21 cellular contexts compared by ENCODE assay signal in the genomic region with DNA sequence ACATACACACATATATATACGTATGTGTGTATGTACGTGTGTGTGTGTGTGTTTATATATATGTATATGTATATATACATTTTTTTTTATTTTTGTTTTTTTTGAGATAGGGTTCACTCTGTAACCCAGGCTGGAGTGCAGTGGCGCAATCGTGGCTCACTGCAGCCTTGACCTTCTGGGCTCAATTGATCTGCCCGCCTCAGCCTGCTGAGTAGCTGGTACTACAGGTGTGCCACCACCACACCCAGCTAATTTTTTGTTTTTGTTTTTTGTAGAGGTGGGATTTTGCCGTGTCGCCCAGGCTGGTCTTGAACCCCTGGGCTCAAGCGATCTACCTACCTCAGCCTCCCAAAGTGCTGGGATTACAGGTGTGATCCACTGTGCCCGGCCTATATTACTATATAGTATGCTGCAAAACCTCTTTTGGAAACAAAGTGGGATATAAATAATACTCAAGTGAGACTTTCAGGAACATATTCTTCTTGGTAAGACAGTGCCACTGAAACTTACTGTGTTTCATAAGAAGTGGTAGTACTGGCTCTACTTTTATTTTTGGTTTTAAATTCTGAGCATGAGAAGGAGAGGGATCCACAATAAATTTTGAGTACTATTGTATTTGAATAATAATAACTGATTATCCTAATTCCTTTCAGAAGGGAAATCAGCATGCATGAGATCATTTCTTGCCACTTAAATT. TPM values are rescaled to one million over a fixed set of nuclear protein-coding genes. Genes with fewer than 3 reads are reported as not detected.
DNase-seq lines count a peak whose midpoint lies in the region; ATAC-seq, FAIRE-seq and TF ChIP-seq lines count a peak whose summit lies in the region.
"Had no signal": no experiment of that assay in that cellular context is flagged by ENCODE, and none has a peak within 500 bp of the region (broad histone marks: within the 10 kb centered on the region; RNA-seq: fewer than 3 reads in every experiment).

No MANE protein-coding gene starts in this region.

- TF ChIP-seq CTCF in right lobe of liver (IDR thresholded peaks at IDR 0.05) = no peak

- no peaks in the 10 kb centered on the region for H3K27me3 Mint-ChIP-seq in CD4-positive, CD25-positive, alpha-beta regulatory T cell
- H3K27me3 Mint-ChIP-seq in activated CD8-positive, alpha-beta T cell treated with anti-CD3 and anti-CD28 coated beads, Interleukin-2, amount 10 ng/mL, durations not matched to agents 7 days and 5 days (ENCODE audit: low read depth) = no peaks in the 10 kb centered on the region

- no peaks in the 10 kb centered on the region for H3K9me3 ChIP-seq in CD4-positive, CD25-positive, alpha-beta regulatory T cell (ENCODE audit: control insufficient read depth in 2 of 2, low read length in 2 of 2)
- H3K9me3 ChIP-seq in right lobe of liver = no peaks in the 10 kb centered on the region
- H3K9me3 ChIP-seq in right cardiac atrium (ENCODE audit: control insufficient read depth, low read length) = no peaks in the 10 kb centered on the region
- H3K9me3 ChIP-seq: body of pancreas, Caco-2, gastrocnemius medialis, SK-N-SH, tibial nerve had no signal

- peak overlapping the region in 2 of 3 donors; percentile 45 to 49 for H3K27ac Mint-ChIP-seq in CD4-positive, CD25-positive, alpha-beta regulatory T cell
- peak overlapping the region; percentile 45 for H3K27ac Mint-ChIP-seq in activated CD8-positive, alpha-beta T cell treated with anti-CD3 and anti-CD28 coated beads, Interleukin-2, amount 10 ng/mL, durations not matched to agents 7 days and 5 days
- H3K27ac Mint-ChIP-seq: T-helper 2 cell treated with Interferon-gamma antibody and Interleukin-4, amounts not matched to agents 5 μg/mL and 100 μg/mL, for 36 hours had no signal

- POLR2A ChIA-PET in activated CD8-positive, alpha-beta T cell treated with anti-CD3 and anti-CD28 coated beads, Interleukin-2, amount 10 ng/mL, durations not matched to agents 7 days and 5 days (lab: Charles Lee) = no interaction called here

- DNase-seq in CD4-positive, CD25-positive, alpha-beta regulatory T cell = no peak
- DNase-seq in GM19239 (ENCODE audit: insufficient read length, low spot score) (no peak), right lobe of liver (peak; percentile 54 to 76 (median 71)), NCI-H2081 treated with DMSO at 0.1 percent for 48 hours (lab: John Stamatoyannopoulos, UW) (no peak), Kasumi-1 (lab: John Stamatoyannopoulos, UW) (no peak), right cardiac atrium (no peak)
- DNase-seq in activated CD8-positive, alpha-beta T cell treated with anti-CD3 and anti-CD28 coated beads, Interleukin-2, amount 10 ng/mL, durations not matched to agents 7 days and 5 days = no peak
- DNase-seq: activated CD4-positive, alpha-beta T cell treated with anti-CD3 and anti-CD28 coated beads for 4 hours; activated effector memory CD4-positive, alpha-beta T cell treated with Interleukin-2 at 50 U/mL for 16 hours; body of pancreas; Caco-2; gastrocnemius medialis; NCI-H1694 treated with DMSO at 0.1 percent for 48 hours; NCI-H2171; NCI-H524; NK-92 treated with Interleukin-12 subunit alpha and Interleukin-12 subunit beta, amount 100 ng/mL, for 24 hours; nucleus accumbens; PC-3; SK-N-SH had no signal

- no peak for TF ChIP-seq POLR2A in right lobe of liver (IDR thresholded peaks at IDR 0.05)

- 45% methylated on average over 9 of the region's 9 CpGs for WGBS in right lobe of liver (ENCODE audit: insufficient coverage, low coverage, low lambda C conversion rate, missing lambda C conversion rate)
- 95% methylated on average over 9 of the region's 9 CpGs for WGBS in right cardiac atrium

- H3K9me3 Mint-ChIP-seq in CD4-positive, CD25-positive, alpha-beta regulatory T cell = peaks cover 0 to 4% (median 2%) of the 10 kb centered on the region in 7 donors
- H3K9me3 Mint-ChIP-seq in activated CD8-positive, alpha-beta T cell treated with anti-CD3 and anti-CD28 coated beads, Interleukin-2, amount 10 ng/mL, durations not matched to agents 7 days and 5 days (ENCODE audit: insufficient read depth) = peaks cover 4% of the 10 kb centered on the region

- H3K27ac ChIP-seq in CD4-positive, CD25-positive, alpha-beta regulatory T cell (ENCODE audit: insufficient read depth, low read length, poor library complexity, severe bottlenecking) = no peak overlapping the region
- H3K27ac ChIP-seq in right lobe of liver = no peak overlapping the region
- H3K27ac ChIP-seq in right cardiac atrium (ENCODE audit: low read length) = no peak overlapping the region
- H3K27ac ChIP-seq: body of pancreas, gastrocnemius medialis, tibial nerve had no signal

- H3K36me3 ChIP-seq in CD4-positive, CD25-positive, alpha-beta regulatory T cell (ENCODE audit: control insufficient read depth, insufficient read depth, low read length) = peaks cover 22% of the 10 kb centered on the region
- H3K36me3 ChIP-seq in right lobe of liver = peaks cover 0 to 10% (median 0%) of the 10 kb centered on the region in 4 donors
- H3K36me3 ChIP-seq: gastrocnemius medialis had no signal

- CTCF ChIA-PET in activated CD8-positive, alpha-beta T cell treated with anti-CD3 and anti-CD28 coated beads, Interleukin-2, amount 10 ng/mL, durations not matched to agents 7 days and 5 days (lab: Charles Lee) = interaction anchor here (0.7 kb wide), 1 partner anchor 75 kb away, joined by 3 read pairs; no protein-coding TSS in a partner anchor

- intact Hi-C loops in right lobe of liver (cut with DNase I) (no loop called here), right cardiac atrium (cut with DNase I) (no loop called here)

- peaks cover 40 to 57% (median 50%) of the 10 kb centered on the region in 4 donors for H3K4me1 Mint-ChIP-seq in CD4-positive, CD25-positive, alpha-beta regulatory T cell
- H3K4me1 Mint-ChIP-seq in activated CD8-positive, alpha-beta T cell treated with anti-CD3 and anti-CD28 coated beads, Interleukin-2, amount 10 ng/mL, durations not matched to agents 7 days and 5 days (ENCODE audit: low read depth) = peaks cover 26% of the 10 kb centered on the region

- peaks cover 41% of the 10 kb centered on the region for H3K36me3 Mint-ChIP-seq in CD4-positive, CD25-positive, alpha-beta regulatory T cell
- H3K36me3 Mint-ChIP-seq in activated CD8-positive, alpha-beta T cell treated with anti-CD3 and anti-CD28 coated beads, Interleukin-2, amount 10 ng/mL, durations not matched to agents 7 days and 5 days (ENCODE audit: low read depth) = peaks cover 50% of the 10 kb centered on the region

- no peaks in the 10 kb centered on the region for H3K4me1 ChIP-seq in CD4-positive, CD25-positive, alpha-beta regulatory T cell (ENCODE audit: control insufficient read depth, insufficient read depth, low read length, poor library complexity, severe bottlenecking)
- peaks cover 0 to 18% (median 4%) of the 10 kb centered on the region in 4 donors for H3K4me1 ChIP-seq in right lobe of liver
- H3K4me1 ChIP-seq in right cardiac atrium (ENCODE audit: control insufficient read depth, insufficient read depth, low read length) = peaks cover 6% of the 10 kb centered on the region
- H3K4me1 ChIP-seq: body of pancreas, tibial nerve had no signal

- FAIRE-seq in GM19239 (lab: Jason Lieb, UNC) = peak; percentile 51

- no peak overlapping the region for H3K4me3 Mint-ChIP-seq in CD4-positive, CD25-positive, alpha-beta regulatory T cell
- H3K4me3 Mint-ChIP-seq in activated CD8-positive, alpha-beta T cell treated with anti-CD3 and anti-CD28 coated beads, Interleukin-2, amount 10 ng/mL, durations not matched to agents 7 days and 5 days = no peak overlapping the region
- H3K4me3 Mint-ChIP-seq: T-helper 2 cell treated with Interferon-gamma antibody and Interleukin-4, amounts not matched to agents 5 μg/mL and 100 μg/mL, for 36 hours had no signal

- ATAC-seq in CD4-positive, CD25-positive, alpha-beta regulatory T cell (ENCODE audit: low read depth in 2 of 2) = no peak
- no peak for ATAC-seq in activated CD8-positive, alpha-beta T cell treated with anti-CD3 and anti-CD28 coated beads, Interleukin-2, amount 10 ng/mL, durations not matched to agents 7 days and 5 days
- ATAC-seq in right lobe of liver = peak; percentile 92 to 96 (median 94)
- no peak for ATAC-seq in right cardiac atrium
- ATAC-seq: body of pancreas, gastrocnemius medialis, PC-3 had no signal

- H3K27me3 ChIP-seq in CD4-positive, CD25-positive, alpha-beta regulatory T cell (ENCODE audit: control insufficient read depth, insufficient read depth, low read length) = no peaks in the 10 kb centered on the region
- H3K27me3 ChIP-seq in right lobe of liver (no peaks in the 10 kb centered on the region), right cardiac atrium (ENCODE audit: control insufficient read depth, insufficient read depth) (no peaks in the 10 kb centered on the region)
- H3K27me3 ChIP-seq: body of pancreas, gastrocnemius medialis, tibial nerve had no signal

- H3K4me3 ChIP-seq in CD4-positive, CD25-positive, alpha-beta regulatory T cell (ENCODE audit: low read depth, low read length) = peak overlapping the region; percentile 16
- no peak overlapping the region for H3K4me3 ChIP-seq in right lobe of liver
- no peak overlapping the region for H3K4me3 ChIP-seq in right cardiac atrium (ENCODE audit: low read length)
- H3K4me3 ChIP-seq: body of pancreas, gastrocnemius medialis, tibial nerve had no signal

RNA-seq across cellular contexts. Expression of a gene that starts 51.0 kb away (rescaled TPM):
- 81.9 TPM for total RNA-seq in CD4-positive, CD25-positive, alpha-beta regulatory T cell
- polyA plus RNA-seq in CD4-positive, CD25-positive, alpha-beta regulatory T cell = 1 to 10 TPM; 5.8 to 9.3 (median 8.0) TPM
- 10 to 100 TPM; 46.0 to 47.1 TPM for total RNA-seq in activated CD8-positive, alpha-beta T cell treated with anti-CD3 and anti-CD28 coated beads, Interleukin-2, amount 10 ng/mL, durations not matched to agents 7 days and 5 days
- 10 to 100 TPM; 15.8 to 49.4 (median 20.1) TPM for total RNA-seq in right lobe of liver
- 10 to 100 TPM; 26.6 to 36.1 (median 29.8) TPM for total RNA-seq in right cardiac atrium
- 14.1 TPM for polyA plus RNA-seq in right cardiac atrium

RNA-seq across cellular contexts. Expression of a gene that starts 59.5 kb away (rescaled TPM):
- 0.10 TPM for total RNA-seq in CD4-positive, CD25-positive, alpha-beta regulatory T cell
- polyA plus RNA-seq in CD4-positive, CD25-positive, alpha-beta regulatory T cell = not detected
- total RNA-seq in activated CD8-positive, alpha-beta T cell treated with anti-CD3 and anti-CD28 coated beads, Interleukin-2, amount 10 ng/mL, durations not matched to agents 7 days and 5 days = under 1 TPM; 0.10 to 0.11 TPM
- 1 to 10 TPM in 5 of 6 experiments, under 1 TPM in 1; 0.31 to 3.9 (median 2.1) TPM for total RNA-seq in right lobe of liver
- 1 to 10 TPM; 2.1 to 6.3 (median 4.6) TPM for total RNA-seq in right cardiac atrium
- polyA plus RNA-seq in right cardiac atrium = 0.88 TPM

Comparison
In these comparisons a context has a peak if more than half of its experiments do, and no peak if none do; other contexts are left out.
1. ATAC-seq: peak in right lobe of liver (4 of 4); none in CD4-positive, CD25-positive, alpha-beta regulatory T cell (0 of 2), activated CD8-positive, alpha-beta T cell treated with anti-CD3 and anti-CD28 coated beads, Interleukin-2, amount 10 ng/mL, durations not matched to agents 7 days and 5 days (single experiment) and right cardiac atrium (0 of 2).
2. DNase-seq: peak in right lobe of liver (3 of 3); none in CD4-positive, CD25-positive, alpha-beta regulatory T cell (0 of 3), GM19239 (single experiment), activated CD8-positive, alpha-beta T cell treated with anti-CD3 and anti-CD28 coated beads, Interleukin-2, amount 10 ng/mL, durations not matched to agents 7 days and 5 days (single experiment), NCI-H2081 treated with DMSO at 0.1 percent for 48 hours (single experiment), Kasumi-1 (0 of 2) and right cardiac atrium (0 of 3).